ENCODE assay signal across 29 cellular contexts in genomic region chr12:79680051-79680450, GRCh38.
"Had no signal": no experiment of that assay in that cellular context is flagged by ENCODE, and none has a peak within 500 bp of the region (broad histone marks: within the 10 kb centered on the region; RNA-seq: fewer than 3 reads in every experiment).

No MANE protein-coding gene starts in this region.

- H3K27ac Mint-ChIP-seq: activated CD4-positive, alpha-beta memory T cell treated with anti-CD3 and anti-CD28 coated beads for 36 hours; activated naive CD4-positive, alpha-beta T cell treated with anti-CD3 and anti-CD28 coated beads for 36 hours; activated naive CD8-positive, alpha-beta T cell treated with anti-CD3 and anti-CD28 coated beads for 36 hours; activated T-helper 1 cell treated with anti-CD3 and anti-CD28 coated beads, Interleukin-12 subunit alpha, Interleukin-12 subunit beta, Interleukin-2, Interleukin-4 antibody, amounts not matched to agents 30 ng/mL and 10 ng/mL and 1 ng/mL, durations not matched to agents 14 hours and 24 hours and 36 hours; natural killer cell; stimulated activated naive B cell treated with anti-CD40 and anti-IgM and Interleukin-4, amounts not matched to agents 10 μg/mL and 1 μg/mL and 100 μg/mL, for 72 hours had no signal

- H3K36me3 Mint-ChIP-seq: activated CD4-positive, alpha-beta memory T cell treated with anti-CD3 and anti-CD28 coated beads for 36 hours; activated naive CD8-positive, alpha-beta T cell treated with anti-CD3 and anti-CD28 coated beads for 36 hours; natural killer cell had no signal

- H3K27me3 Mint-ChIP-seq: stimulated activated naive B cell treated with anti-CD40 and anti-IgM and Interleukin-4, amounts not matched to agents 10 μg/mL and 1 μg/mL and 100 μg/mL, for 72 hours had no signal

- H3K36me3 ChIP-seq: adrenal gland, right atrium auricular region, stomach, thyroid gland had no signal

- H3K27ac ChIP-seq: adrenal gland, body of pancreas, coronary artery, dorsolateral prefrontal cortex, right atrium auricular region, stomach, thyroid gland, VCaP had no signal

- ATAC-seq: activated CD4-positive, CD25-positive, alpha-beta regulatory T cell treated with anti-CD3 and anti-CD28 coated beads, Interleukin-2, amount 50 U/mL, for 24 hours; body of pancreas; left cardiac atrium; natural killer cell; stimulated activated naive B cell treated with anti-CD40 and anti-IgM and Interleukin-4, amounts not matched to agents 10 μg/mL and 1 μg/mL and 100 μg/mL, for 72 hours had no signal

- H3K27me3 ChIP-seq: adrenal gland, body of pancreas, right atrium auricular region, stomach, thyroid gland had no signal

- H3K4me3 Mint-ChIP-seq: activated CD4-positive, alpha-beta memory T cell treated with anti-CD3 and anti-CD28 coated beads for 36 hours; activated naive CD4-positive, alpha-beta T cell treated with anti-CD3 and anti-CD28 coated beads for 36 hours; activated naive CD8-positive, alpha-beta T cell treated with anti-CD3 and anti-CD28 coated beads for 36 hours; activated T-helper 1 cell treated with anti-CD3 and anti-CD28 coated beads, Interleukin-12 subunit alpha, Interleukin-12 subunit beta, Interleukin-2, Interleukin-4 antibody, amounts not matched to agents 30 ng/mL and 10 ng/mL and 1 ng/mL, durations not matched to agents 14 hours and 24 hours and 36 hours; natural killer cell; stimulated activated naive B cell treated with anti-CD40 and anti-IgM and Interleukin-4, amounts not matched to agents 10 μg/mL and 1 μg/mL and 100 μg/mL, for 72 hours had no signal

- DNase-seq: activated CD4-positive, alpha-beta memory T cell treated with anti-CD3 and anti-CD28 coated beads for 36 hours; activated CD4-positive, alpha-beta T cell treated with anti-CD3 and anti-CD28 coated beads for 48 hours; activated CD8-positive, alpha-beta memory T cell treated with anti-CD3 and anti-CD28 coated beads, Interleukin-2, amount 50 U/mL, for 4 hours; activated effector memory CD4-positive, alpha-beta T cell treated with anti-CD3 and anti-CD28 coated beads, Interleukin-2, amount 50 U/mL, for 16 hours; activated naive CD4-positive, alpha-beta T cell treated with anti-CD3 and anti-CD28 coated beads for 36 hours; activated naive CD8-positive, alpha-beta T cell treated with anti-CD3 and anti-CD28 coated beads for 36 hours; activated T-cell treated with anti-CD3 and anti-CD28 coated beads, Interleukin-2, amount 50 U/mL, for 1 hour; adrenal gland; aorta; body of pancreas; dorsolateral prefrontal cortex; effector memory CD4-positive, alpha-beta T cell; foreskin fibroblast; head of caudate nucleus; hippocampal formation; left cardiac atrium; mesenchymal stem cell; natural killer cell; stimulated activated CD4-positive, alpha-beta T cell treated with anti-CD3 and anti-CD28 coated beads, Interleukin-15, amount 100 ng/mL, for 24 hours; stimulated activated CD4-positive, alpha-beta T cell treated with anti-CD3 and anti-CD28 coated beads, Interleukin-2, amount 100 ng/mL, for 24 hours; stimulated activated naive B cell treated with anti-CD40 and anti-IgM and Interleukin-4, amounts not matched to agents 10 μg/mL and 1 μg/mL and 100 μg/mL, for 72 hours; stomach; T-helper 9 cell; thyroid gland had no signal

- H3K9me3 Mint-ChIP-seq: activated CD4-positive, alpha-beta memory T cell treated with anti-CD3 and anti-CD28 coated beads for 36 hours; activated naive CD4-positive, alpha-beta T cell treated with anti-CD3 and anti-CD28 coated beads for 36 hours; activated naive CD8-positive, alpha-beta T cell treated with anti-CD3 and anti-CD28 coated beads for 36 hours; activated T-helper 1 cell treated with anti-CD3 and anti-CD28 coated beads, Interleukin-12 subunit alpha, Interleukin-12 subunit beta, Interleukin-2, Interleukin-4 antibody, amounts not matched to agents 30 ng/mL and 10 ng/mL and 1 ng/mL, durations not matched to agents 14 hours and 24 hours and 36 hours; natural killer cell; stimulated activated naive B cell treated with anti-CD40 and anti-IgM and Interleukin-4, amounts not matched to agents 10 μg/mL and 1 μg/mL and 100 μg/mL, for 72 hours had no signal

- H3K9me3 ChIP-seq: adrenal gland, body of pancreas, right atrium auricular region, stomach, thyroid gland had no signal

- H3K4me3 ChIP-seq: adrenal gland, body of pancreas, coronary artery, dorsolateral prefrontal cortex, right atrium auricular region, stomach, thyroid gland had no signal

- H3K4me1 Mint-ChIP-seq: activated naive CD8-positive, alpha-beta T cell treated with anti-CD3 and anti-CD28 coated beads for 36 hours; natural killer cell had no signal
